In the genomic region with DNA sequence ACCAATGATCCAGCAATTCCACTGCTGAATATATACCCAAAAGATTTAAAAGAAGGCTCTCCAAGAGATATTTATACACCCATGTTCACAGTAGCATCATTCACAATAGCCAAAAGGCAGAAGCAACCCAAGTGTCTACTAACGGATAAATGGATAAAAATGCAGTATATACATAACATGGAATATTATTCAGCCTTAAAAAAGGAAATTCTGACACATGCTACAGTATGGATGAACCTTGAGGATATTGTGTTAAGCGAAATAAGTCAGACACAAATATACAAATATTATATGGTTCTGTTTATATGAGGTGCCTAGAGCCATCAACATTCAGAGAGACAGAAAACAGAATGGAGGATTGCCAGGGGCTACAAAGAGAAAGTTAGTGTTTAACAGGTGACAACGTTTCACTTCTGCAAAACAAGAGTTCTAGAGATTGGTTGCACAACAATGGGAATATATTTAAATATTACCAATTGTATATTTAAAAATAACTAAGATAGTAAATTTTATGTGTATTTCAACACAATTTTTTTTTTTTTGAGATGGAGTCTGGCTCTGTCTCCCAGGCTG, we compare ENCODE assay signal across 24 cellular contexts.
"Had no signal": no experiment of that assay in that cellular context is flagged by ENCODE, and none has a peak within 500 bp of the region (broad histone marks: within the 10 kb centered on the region; RNA-seq: fewer than 3 reads in every experiment).

No MANE protein-coding gene starts in this region.

- H3K4me3 ChIP-seq: esophagus muscularis mucosa, heart left ventricle, right lobe of liver, uterus had no signal

- H3K36me3 ChIP-seq: esophagus muscularis mucosa, heart left ventricle, right lobe of liver, uterus had no signal

- DNase-seq: activated CD4-positive, alpha-beta T cell treated with anti-CD3 and anti-CD28 coated beads for 4 hours; activated CD4-positive, alpha-beta T cell treated with anti-CD3 and anti-CD28 coated beads, Interleukin-2, amount 50 U/mL, for 4 hours; activated naive CD4-positive, alpha-beta T cell; activated T-cell treated with anti-CD3 and anti-CD28 coated beads for 4 hours; activated T-cell treated with anti-CD3 and anti-CD28 coated beads, Interleukin-2, amount 50 U/mL, for 72 hours; dermis blood vessel endothelial cell; effector CD4-positive, alpha-beta T cell; foreskin keratinocyte; heart left ventricle; hypothalamus; midbrain; naive thymus-derived CD8-positive, alpha-beta T cell; posterior cingulate gyrus; right lobe of liver; stimulated activated CD4-positive, alpha-beta T cell treated with anti-CD3 and anti-CD28 coated beads, Interleukin-12 subunit alpha, Interleukin-12 subunit beta, amount 100 ng/mL, for 4 hours; stimulated activated CD4-positive, alpha-beta T cell treated with anti-CD3 and anti-CD28 coated beads, Interleukin-4, amount 100 ng/mL, for 1 hour; stimulated activated naive CD8-positive, alpha-beta T cell treated with anti-CD3 and anti-CD28 coated beads, Interleukin-15, amount 100 ng/mL, for 72 hours; substantia nigra; uterus had no signal

- H3K4me1 ChIP-seq: foreskin keratinocyte, heart left ventricle, right lobe of liver, uterus had no signal

- ATAC-seq: activated naive CD4-positive, alpha-beta T cell treated with anti-CD3 and anti-CD28 coated beads, Interleukin-2, amount 50 U/mL, for 72 hours; activated T-cell treated with anti-CD3 and anti-CD28 coated beads, Interleukin-2, amount 50 U/mL, for 72 hours; foreskin keratinocyte; heart left ventricle; naive thymus-derived CD8-positive, alpha-beta T cell; right lobe of liver; stimulated activated naive CD8-positive, alpha-beta T cell treated with anti-CD3 and anti-CD28 coated beads, Interleukin-15, amount 100 ng/mL, for 72 hours had no signal

- H3K27me3 ChIP-seq: esophagus muscularis mucosa, foreskin keratinocyte, heart left ventricle, right lobe of liver, uterus had no signal

- H3K27ac ChIP-seq: esophagus muscularis mucosa, foreskin keratinocyte, heart left ventricle, right lobe of liver, uterus, VCaP had no signal

- H3K9me3 ChIP-seq: esophagus muscularis mucosa, right lobe of liver, uterus had no signal

- FAIRE-seq: bronchial epithelial cell, TTC549 had no signal
